ENCODE assay signal across 8 cellular contexts in genomic region chr19:17510220-17510993, GRCh38. TPM values are rescaled to one million over a fixed set of nuclear protein-coding genes. Genes with fewer than 3 reads are reported as not detected.
DNase-seq lines count a peak whose midpoint lies in the region; ATAC-seq and TF ChIP-seq lines count a peak whose summit lies in the region.

No MANE protein-coding gene starts in this region.

- no peaks in the 10 kb centered on the region for H3K9me2 ChIP-seq in OCI-LY1 (ENCODE audit: low read depth, low read length)

- DNase-seq in CD4-positive, CD25-positive, alpha-beta regulatory T cell = no peak
- DNase-seq in effector memory CD4-positive, alpha-beta T cell = no peak
- no peak for DNase-seq in neural crest cell (ENCODE audit: low read depth, low spot score)
- DNase-seq in stimulated activated CD8-positive, alpha-beta memory T cell treated with anti-CD3 and anti-CD28 coated beads, Interleukin-4, amount 100 ng/mL, for 48 hours = no peak
- DNase-seq in GM19238 (ENCODE audit: insufficient read length, low spot score) = no peak

- no peaks in the 10 kb centered on the region for H4K20me1 ChIP-seq in OCI-LY1 (ENCODE audit: insufficient read depth, low read length)

- H2AFZ ChIP-seq in OCI-LY1 (ENCODE audit: low read length) = no peak overlapping the region

- peaks cover 1% of the 10 kb centered on the region for H3K36me3 ChIP-seq in CD4-positive, CD25-positive, alpha-beta regulatory T cell (ENCODE audit: control insufficient read depth, insufficient read depth, low read length)
- no peaks in the 10 kb centered on the region; the same call in 1 of the 2 replicates for H3K36me3 ChIP-seq in OCI-LY1 (ENCODE audit: insufficient read depth, low read length)
- no peaks in the 10 kb centered on the region for H3K36me3 ChIP-seq in effector memory CD4-positive, alpha-beta T cell (ENCODE audit: control insufficient read depth, insufficient read depth, low read length)

- H3K36me3 Mint-ChIP-seq in CD4-positive, CD25-positive, alpha-beta regulatory T cell = peaks cover 9% of the 10 kb centered on the region
- peaks cover 9% of the 10 kb centered on the region for H3K36me3 Mint-ChIP-seq in neural crest cell (ENCODE audit: low read depth)

- no peaks in the 10 kb centered on the region for H3K79me2 ChIP-seq in OCI-LY1 (ENCODE audit: insufficient read depth, low read length)

- H3K9ac ChIP-seq in OCI-LY1 (ENCODE audit: low read length) = peak overlapping the region; percentile 85; the same call in 1 of the 2 replicates

- H3K9me3 ChIP-seq in CD4-positive, CD25-positive, alpha-beta regulatory T cell (ENCODE audit: control insufficient read depth in 2 of 2, low read length in 2 of 2) = no peaks in the 10 kb centered on the region
- peaks cover 11% of the 10 kb centered on the region for H3K9me3 ChIP-seq in OCI-LY1 (ENCODE audit: low read length)
- no peaks in the 10 kb centered on the region for H3K9me3 ChIP-seq in effector memory CD4-positive, alpha-beta T cell (ENCODE audit: control insufficient read depth, low read length)

- peak overlapping the region; percentile 88 for H3K4me2 ChIP-seq in OCI-LY1 (ENCODE audit: low read length)

- H3F3A ChIP-seq in OCI-LY1 (ENCODE audit: insufficient read depth, low read length) = no peaks in the 10 kb centered on the region

- H3K4me1 Mint-ChIP-seq in CD4-positive, CD25-positive, alpha-beta regulatory T cell = peaks cover 4 to 49% (median 24%) of the 10 kb centered on the region in 4 donors
- H3K4me1 Mint-ChIP-seq in neural crest cell = peaks cover 31% of the 10 kb centered on the region

- H3K27me3 Mint-ChIP-seq in CD4-positive, CD25-positive, alpha-beta regulatory T cell = no peaks in the 10 kb centered on the region
- peaks cover 4% of the 10 kb centered on the region for H3K27me3 Mint-ChIP-seq in neural crest cell (ENCODE audit: low read depth)

- peak overlapping the region; percentile 76 to 97 (median 96) for H3K27ac Mint-ChIP-seq in CD4-positive, CD25-positive, alpha-beta regulatory T cell
- H3K27ac Mint-ChIP-seq in neural crest cell (ENCODE audit: unreplicated experiment) = peak overlapping the region; percentile 94

- H3K4me3 ChIP-seq in CD4-positive, CD25-positive, alpha-beta regulatory T cell (ENCODE audit: low read depth, low read length) = peak overlapping the region; percentile 65
- peak overlapping the region; percentile 87 for H3K4me3 ChIP-seq in OCI-LY1 (ENCODE audit: low read depth, low read length, poor library complexity, severe bottlenecking)
- H3K4me3 ChIP-seq in effector memory CD4-positive, alpha-beta T cell (ENCODE audit: insufficient read depth, low read depth, low read length, poor library complexity, severe bottlenecking) = peak overlapping the region; percentile 74

- H3K4me3 Mint-ChIP-seq in CD4-positive, CD25-positive, alpha-beta regulatory T cell = peak overlapping the region; percentile 89 to 100 (median 100)
- H3K4me3 Mint-ChIP-seq in neural crest cell = peak overlapping the region; percentile 96

- H3K27me3 ChIP-seq in CD4-positive, CD25-positive, alpha-beta regulatory T cell (ENCODE audit: control insufficient read depth, insufficient read depth, low read length) = no peaks in the 10 kb centered on the region
- no peaks in the 10 kb centered on the region for H3K27me3 ChIP-seq in OCI-LY1 (ENCODE audit: insufficient read depth, low read length)
- H3K27me3 ChIP-seq in effector memory CD4-positive, alpha-beta T cell (replicated peaks; ENCODE audit: control insufficient read depth, insufficient read depth, low read length, poor library complexity, severe bottlenecking) = no peaks in the 10 kb centered on the region

- TF ChIP-seq CTCF in OCI-LY1 (IDR thresholded peaks at IDR 0.05; ENCODE audit: low read length) (no peak), neural crest cell (conservative IDR thresholded peaks at IDR 0.05) (no peak)

- peaks cover 0 to 2% (median 0%) of the 10 kb centered on the region in 7 donors for H3K9me3 Mint-ChIP-seq in CD4-positive, CD25-positive, alpha-beta regulatory T cell
- no peaks in the 10 kb centered on the region for H3K9me3 Mint-ChIP-seq in neural crest cell

- ATAC-seq in CD4-positive, CD25-positive, alpha-beta regulatory T cell (ENCODE audit: low read depth in 2 of 2) = no peak
- ATAC-seq in HG03457 (IDR thresholded peaks at IDR 0.05; ENCODE audit: unreplicated experiment) = no peak
- no peak for ATAC-seq in GM21619 (IDR thresholded peaks at IDR 0.05; ENCODE audit: unreplicated experiment)

- H3K27ac ChIP-seq in CD4-positive, CD25-positive, alpha-beta regulatory T cell (ENCODE audit: insufficient read depth, low read length, poor library complexity, severe bottlenecking) = no peak overlapping the region
- H3K27ac ChIP-seq in OCI-LY1 (ENCODE audit: low read depth, low read length, poor library complexity, severe bottlenecking) = no peak overlapping the region
- peak overlapping the region; percentile 92 for H3K27ac ChIP-seq in effector memory CD4-positive, alpha-beta T cell (ENCODE audit: insufficient read depth, low read length, poor library complexity, severe bottlenecking)

- peaks cover 27% of the 10 kb centered on the region for H3K4me1 ChIP-seq in CD4-positive, CD25-positive, alpha-beta regulatory T cell (ENCODE audit: control insufficient read depth, insufficient read depth, low read length, poor library complexity, severe bottlenecking)
- H3K4me1 ChIP-seq in OCI-LY1 (ENCODE audit: insufficient read depth, low read length, severe bottlenecking) = peaks cover 20% of the 10 kb centered on the region
- peaks cover 16% of the 10 kb centered on the region for H3K4me1 ChIP-seq in effector memory CD4-positive, alpha-beta T cell (ENCODE audit: control insufficient read depth, insufficient read depth, low read length, poor library complexity, severe bottlenecking)

RNA-seq across cellular contexts. Expression of gene PGLS, which starts 1.0 kb away (rescaled TPM):
- 49.9 TPM for total RNA-seq in CD4-positive, CD25-positive, alpha-beta regulatory T cell
- polyA plus RNA-seq in CD4-positive, CD25-positive, alpha-beta regulatory T cell = 10 to 100 TPM; 60.5 to 76.0 (median 63.8) TPM
- total RNA-seq in neural crest cell = 91.2 and 99.7 TPM in 2 replicates

RNA-seq across cellular contexts. Expression of gene SLC27A1, which starts 40.1 kb away (rescaled TPM):
- 4.6 TPM for total RNA-seq in CD4-positive, CD25-positive, alpha-beta regulatory T cell
- polyA plus RNA-seq in CD4-positive, CD25-positive, alpha-beta regulatory T cell = 1 to 10 TPM; 3.9 to 5.2 (median 4.1) TPM
- 17.4 and 17.9 TPM in 2 replicates for total RNA-seq in neural crest cell

RNA-seq across cellular contexts. Expression of gene COLGALT1, which starts 45.0 kb away (rescaled TPM):
- total RNA-seq in CD4-positive, CD25-positive, alpha-beta regulatory T cell = 40.6 TPM
- polyA plus RNA-seq in CD4-positive, CD25-positive, alpha-beta regulatory T cell = 10 to 100 TPM; 17.1 to 18.9 (median 17.8) TPM
- total RNA-seq in neural crest cell = 78.4 and 81.7 TPM in 2 replicates

RNA-seq across cellular contexts. Expression of gene NXNL1, which starts 49.7 kb away (rescaled TPM):
- not detected for total RNA-seq in CD4-positive, CD25-positive, alpha-beta regulatory T cell
- not detected for polyA plus RNA-seq in CD4-positive, CD25-positive, alpha-beta regulatory T cell
- total RNA-seq in neural crest cell = not detected in 2 replicates
